17 cellular contexts compared by ENCODE assay signal in genomic region chr13:30299746-30300145, GRCh38. TPM values are rescaled to one million over a fixed set of nuclear protein-coding genes. Genes with fewer than 3 reads are reported as not detected.
DNase-seq lines count a peak whose midpoint lies in the region; ATAC-seq and TF ChIP-seq lines count a peak whose summit lies in the region.
"Had no signal": no experiment of that assay in that cellular context is flagged by ENCODE, and none has a peak within 500 bp of the region (broad histone marks: within the 10 kb centered on the region; RNA-seq: fewer than 3 reads in every experiment).

No MANE protein-coding gene starts in this region.

- no peaks in the 10 kb centered on the region for H3K9me2 ChIP-seq in Karpas-422 (replicated peaks; ENCODE audit: insufficient read depth, low read length)

- no peak overlapping the region for H3K4me2 ChIP-seq in Karpas-422 (ENCODE audit: low read depth, low read length, poor library complexity, severe bottlenecking)
- H3K4me2 ChIP-seq: KMS-11 had no signal

- no peaks in the 10 kb centered on the region for H3K9me3 ChIP-seq in Karpas-422 (ENCODE audit: low read length)
- no peaks in the 10 kb centered on the region for H3K9me3 ChIP-seq in gastroesophageal sphincter
- H3K9me3 ChIP-seq in tibial nerve, result no peaks in the 10 kb centered on the region
- H3K9me3 ChIP-seq: BE2C had no signal

- in situ Hi-C loops in astrocyte of the spinal cord (cut with HindIII; ENCODE audit: low sequenced_read_pairs), result no loop called here

- peak overlapping the region; percentile 1 for H3K4me3 Mint-ChIP-seq in osteocyte (ENCODE audit: unreplicated experiment)
- H3K4me3 Mint-ChIP-seq in glutamatergic neuron (ENCODE audit: unreplicated experiment), result no peak overlapping the region
- H3K4me3 Mint-ChIP-seq: CD4-positive, alpha-beta T cell had no signal

- H3K36me3 ChIP-seq in Karpas-422 (ENCODE audit: insufficient read depth, low read length) (peaks cover 8% of the 10 kb centered on the region; the same call in 1 of the 2 replicates), gastroesophageal sphincter (peaks cover 0 to 6% of the 10 kb centered on the region in 2 donors), tibial nerve (no peaks in the 10 kb centered on the region)
- H3K36me3 ChIP-seq: BE2C had no signal

- H3K4me1 ChIP-seq in Karpas-422 (ENCODE audit: low read length) (peaks cover 47% of the 10 kb centered on the region), gastroesophageal sphincter (peaks cover 0 to 58% (median 9%) of the 10 kb centered on the region in 3 donors), tibial nerve (peaks cover 0 to 38% (median 3%) of the 10 kb centered on the region in 4 donors)
- H3K4me1 ChIP-seq: BE2C had no signal

- H3K36me3 Mint-ChIP-seq in osteocyte (ENCODE audit: unreplicated experiment) (peaks cover 3% of the 10 kb centered on the region), glutamatergic neuron (ENCODE audit: unreplicated experiment) (no peaks in the 10 kb centered on the region)

- H4K20me1 ChIP-seq in Karpas-422 (ENCODE audit: insufficient read depth, low read depth, low read length), result no peaks in the 10 kb centered on the region

- H3K27ac ChIP-seq in Karpas-422 (ENCODE audit: low read length) (0 out of 2 replicates have a peak overlapping the region, but pooled peaks have one; percentile 13), gastroesophageal sphincter (no peak overlapping the region), tibial nerve (no peak overlapping the region)
- H3K27ac ChIP-seq: KMS-11 had no signal

- H3K27me3 ChIP-seq in Karpas-422 (ENCODE audit: low read length), result no peaks in the 10 kb centered on the region
- no peaks in the 10 kb centered on the region for H3K27me3 ChIP-seq in gastroesophageal sphincter
- no peaks in the 10 kb centered on the region for H3K27me3 ChIP-seq in tibial nerve
- H3K27me3 ChIP-seq: BE2C had no signal

- no peak for TF ChIP-seq EP300 in gastroesophageal sphincter (IDR thresholded peaks at IDR 0.05)
- no peak for TF ChIP-seq EP300 in tibial nerve (IDR thresholded peaks at IDR 0.05)

- H3K79me2 ChIP-seq in Karpas-422 (ENCODE audit: low read length), result peaks cover 100% of the 10 kb centered on the region

- ATAC-seq in gastroesophageal sphincter, result no peak

- H3K27ac Mint-ChIP-seq in osteocyte (ENCODE audit: unreplicated experiment) (peak overlapping the region; percentile 62), glutamatergic neuron (ENCODE audit: unreplicated experiment) (no peak overlapping the region)
- H3K27ac Mint-ChIP-seq: CD4-positive, alpha-beta T cell had no signal

- no peak overlapping the region for H2AFZ ChIP-seq in Karpas-422 (ENCODE audit: low read length)

- H3K27me3 Mint-ChIP-seq in osteocyte (ENCODE audit: unreplicated experiment) (no peaks in the 10 kb centered on the region), glutamatergic neuron (ENCODE audit: unreplicated experiment) (peaks cover 2% of the 10 kb centered on the region)
- H3K27me3 Mint-ChIP-seq: CD4-positive, alpha-beta T cell had no signal

- TF ChIP-seq CTCF in astrocyte of the spinal cord (IDR thresholded peaks at IDR 0.05; ENCODE audit: low read depth, low read length) (no peak), osteocyte (IDR thresholded peaks at IDR 0.05) (no peak), gastroesophageal sphincter (IDR thresholded peaks at IDR 0.05) (no peak), glutamatergic neuron (IDR thresholded peaks at IDR 0.05; ENCODE audit: partially characterized antibody, unreplicated experiment) (no peak), tibial nerve (IDR thresholded peaks at IDR 0.05) (no peak)

- TF ChIP-seq POLR2A in gastroesophageal sphincter (IDR thresholded peaks at IDR 0.05) (no peak), tibial nerve (IDR thresholded peaks at IDR 0.05) (no peak)

- DNase-seq in GM03348 (ENCODE audit: low spot score) (peak; percentile 12), Karpas-422 (no peak), astrocyte of the spinal cord (ENCODE audit: low read depth, low spot score) (peak; percentile 33), osteocyte (ENCODE audit: extremely low spot score, unreplicated experiment) (no peak), DMS114 treated with DMSO at 0.1 percent for 48 hours (lab: John Stamatoyannopoulos, UW; ENCODE audit: unreplicated experiment) (no peak), glutamatergic neuron (no peak), tibial nerve (ENCODE audit: low spot score in 2 of 2) (no peak)
- DNase-seq: BE2C; CD4-positive, alpha-beta T cell; NCI-H1105 treated with DMSO at 0.1 percent for 48 hours; NCI-H187; NCI-H446; NCI-H69; SHP77; T-helper 2 cell had no signal

- H3K4me3 ChIP-seq in Karpas-422 (ENCODE audit: low read length) (no peak overlapping the region), astrocyte of the spinal cord (ENCODE audit: low read depth, low read length) (no peak overlapping the region), gastroesophageal sphincter (no peak overlapping the region), tibial nerve (no peak overlapping the region)

- H3K4me1 Mint-ChIP-seq in osteocyte (ENCODE audit: unreplicated experiment) (peaks cover 53% of the 10 kb centered on the region), glutamatergic neuron (ENCODE audit: low read depth, unreplicated experiment) (peaks cover 4% of the 10 kb centered on the region)

- H3K9ac ChIP-seq in Karpas-422 (ENCODE audit: low read length), result no peak overlapping the region
- H3K9ac ChIP-seq: KMS-11 had no signal

- H3K9me3 Mint-ChIP-seq in osteocyte (ENCODE audit: unreplicated experiment) (peaks cover 8% of the 10 kb centered on the region), glutamatergic neuron (ENCODE audit: unreplicated experiment) (no peaks in the 10 kb centered on the region)
- H3K9me3 Mint-ChIP-seq: CD4-positive, alpha-beta T cell had no signal

RNA-seq across cellular contexts. Expression of gene KATNAL1, which starts 7.6 kb away (rescaled TPM):
- 13.4 and 35.6 TPM in 2 replicates for total RNA-seq in Karpas-422 (2014; rRNA removed; shearing (Covaris generic); ENCODE audit: low replicate concordance)
- 29.3 and 30.0 TPM in 2 replicates for total RNA-seq in osteocyte
- total RNA-seq in gastroesophageal sphincter, result 10 to 100 TPM; 29.5 to 55.0 (median 42.9) TPM
- total RNA-seq in glutamatergic neuron (ENCODE audit: unreplicated experiment), result 74.6 TPM
- 10 to 100 TPM; 13.5 to 27.2 (median 21.7) TPM for total RNA-seq in tibial nerve

Comparison
In these comparisons a context has a peak if more than half of its experiments do, and no peak if none do; other contexts are left out.
1. DNase-seq: peak in GM03348 (single experiment) and astrocyte of the spinal cord (single experiment); none in Karpas-422 (single experiment), osteocyte (single experiment), DMS114 treated with DMSO at 0.1 percent for 48 hours (single experiment), glutamatergic neuron (single experiment) and tibial nerve (0 of 2).